ENCODE assay signal across 8 cellular contexts in the genomic region with DNA sequence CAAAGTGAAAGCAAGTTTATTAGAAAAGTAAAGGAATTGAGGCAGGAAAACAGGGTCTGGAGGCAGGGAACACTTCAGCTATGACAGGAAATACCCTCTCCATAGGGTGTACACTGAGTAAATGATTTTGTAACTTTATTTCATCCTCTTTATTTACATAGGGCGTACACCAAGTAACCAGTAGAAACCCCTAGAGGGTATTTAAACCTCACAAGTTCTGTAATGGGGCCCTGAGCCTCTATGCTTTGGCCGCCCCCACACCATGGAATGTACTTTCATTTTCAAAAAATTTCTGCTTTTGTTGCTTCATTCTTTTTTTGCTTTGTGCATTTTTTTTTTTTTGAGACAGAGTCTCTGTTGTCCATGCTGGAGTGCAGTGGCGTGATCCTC. TPM values are rescaled to one million over a fixed set of nuclear protein-coding genes. Genes with fewer than 3 reads are reported as not detected.
A peak's percentile ranks its signal among the peaks of the same experiment; 100 is the strongest.
DNase-seq lines count a peak whose midpoint lies in the region; ATAC-seq and TF ChIP-seq lines count a peak whose summit lies in the region.

No MANE protein-coding gene starts in this region.

- no peaks in the 10 kb centered on the region for H3K9me3 ChIP-seq in parathyroid adenoma (ENCODE audit: control insufficient read depth, low read length)

- H3K27me3 ChIP-seq in parathyroid adenoma (ENCODE audit: control insufficient read depth, insufficient read depth, low read length), result no peaks in the 10 kb centered on the region

- no peaks in the 10 kb centered on the region for H3K9me3 Mint-ChIP-seq in Calu3 (ENCODE audit: low read depth, unreplicated experiment)

- no peaks in the 10 kb centered on the region for H3K27me3 Mint-ChIP-seq in Calu3 (ENCODE audit: unreplicated experiment)

- no peak for TF ChIP-seq CTCF in Calu3 (IDR thresholded peaks at IDR 0.05; ENCODE audit: unreplicated experiment)
- TF ChIP-seq CTCF in parathyroid adenoma (IDR thresholded peaks at IDR 0.05), result no peak

- intact Hi-C loops in Calu3 (cut with micrococcal nuclease; ENCODE audit: unreplicated experiment), result loop anchor here (10.0 kb wide), 1 partner anchor 774 kb away; no protein-coding TSS in a partner anchor

- peak overlapping the region; percentile 95 for H3K4me2 ChIP-seq in parathyroid adenoma (ENCODE audit: low read length)

- H3K27ac ChIP-seq in parathyroid adenoma, result peak overlapping the region; percentile 74

- no peaks in the 10 kb centered on the region for H3K36me3 ChIP-seq in parathyroid adenoma (ENCODE audit: control insufficient read depth, insufficient read depth, low read length)

- H3K27ac Mint-ChIP-seq in Calu3 (ENCODE audit: unreplicated experiment), result peak overlapping the region; percentile 56

- H3K4me3 Mint-ChIP-seq in Calu3 (ENCODE audit: low read depth, unreplicated experiment), result peak overlapping the region; percentile 80

- no TSS peak for BruUV-seq in Calu3 (replicated peaks; lab: Mats Ljungman, UMichigan)

- H3K4me3 ChIP-seq in parathyroid adenoma (ENCODE audit: low read depth, low read length), result peak overlapping the region; percentile 93

- H2AFZ ChIP-seq in parathyroid adenoma, result no peak overlapping the region

- no peak overlapping the region for H3K9ac ChIP-seq in parathyroid adenoma

- H3K79me2 ChIP-seq in parathyroid adenoma, result no peaks in the 10 kb centered on the region

- peaks cover 52% of the 10 kb centered on the region for H3K36me3 Mint-ChIP-seq in Calu3 (ENCODE audit: insufficient read depth, unreplicated experiment)

- DNase-seq in Calu3 (no peak), NCI-H69 (lab: John Stamatoyannopoulos, UW) (peak; percentile 64), dermis blood vessel endothelial cell (peak; percentile 43), iPS-NIHi11 (ENCODE audit: low spot score) (no peak)

- H3K4me1 Mint-ChIP-seq in Calu3 (ENCODE audit: low read depth, unreplicated experiment), result peaks cover 31% of the 10 kb centered on the region

- CTCF ChIA-PET in Calu3 (lab: Charles Lee), result interaction anchor here (1.1 kb wide), 1 partner anchor 15 kb away, joined by 5 read pairs; the partner anchor contains the start of gene TMEM184A

- ATAC-seq in HG02981 (IDR thresholded peaks at IDR 0.05; ENCODE audit: unreplicated experiment) (no peak), GM19455 (IDR thresholded peaks at IDR 0.05; ENCODE audit: unreplicated experiment) (no peak), GM21381 (IDR thresholded peaks at IDR 0.05; ENCODE audit: unreplicated experiment) (no peak)

- no peaks in the 10 kb centered on the region for H3K4me1 ChIP-seq in parathyroid adenoma

RNA-seq across cellular contexts. Expression of gene PSMG3, which starts 1.4 kb away (rescaled TPM):
- 64.0 and 67.2 TPM in 2 replicates for total RNA-seq in Calu3 (2022)
- total RNA-seq in dermis blood vessel endothelial cell, result 12.6 and 20.1 TPM in 2 replicates

RNA-seq across cellular contexts. Expression of gene TMEM184A, which starts 15.3 kb away (rescaled TPM):
- 61.9 and 75.8 TPM in 2 replicates for total RNA-seq in Calu3 (2022)
- under 0.01 and 0.05 TPM in 2 replicates for total RNA-seq in dermis blood vessel endothelial cell

RNA-seq across cellular contexts. Expression of gene MAFK, which starts 40.8 kb away (rescaled TPM):
- 105 and 113 TPM in 2 replicates for total RNA-seq in Calu3 (2022)
- 34.7 and 42.9 TPM in 2 replicates for total RNA-seq in dermis blood vessel endothelial cell

Comparison
In these comparisons a context has a peak if more than half of its experiments do, and no peak if none do; other contexts are left out.
1. DNase-seq: peak in NCI-H69 (single experiment) and dermis blood vessel endothelial cell (single experiment); none in Calu3 (single experiment) and iPS-NIHi11 (single experiment).
2. RNA of gene TMEM184A, which starts 15.3 kb away (total RNA-seq): 61.9 to 75.8 TPM in Calu3; under 0.01 to 0.05 TPM in dermis blood vessel endothelial cell; every median in the first group is over 10 times any median in the second.